Comparison of ENCODE assay signal across 27 cellular contexts in the genomic region with DNA sequence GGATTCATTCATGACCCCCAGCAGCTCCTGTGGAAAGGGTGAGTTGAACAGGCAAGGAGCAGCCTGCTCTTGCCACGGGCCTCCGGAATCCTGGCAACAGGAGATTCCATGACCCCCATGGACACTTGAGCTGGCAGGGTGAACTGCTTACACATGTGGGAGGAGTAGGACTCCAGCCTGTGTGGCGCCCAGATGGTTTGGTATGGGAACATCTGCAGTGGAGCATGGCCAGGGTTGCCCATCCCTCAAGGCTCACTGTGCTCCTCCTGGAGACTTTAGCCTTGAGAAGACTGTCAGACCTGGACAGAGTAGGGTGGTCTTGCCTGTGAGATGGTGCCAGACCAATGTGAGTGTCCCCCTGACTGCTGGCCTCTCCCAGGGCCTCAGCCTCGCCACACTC.
"Had no signal": no experiment of that assay in that cellular context is flagged by ENCODE, and none has a peak within 500 bp of the region (broad histone marks: within the 10 kb centered on the region; RNA-seq: fewer than 3 reads in every experiment).

No MANE protein-coding gene starts in this region.

- H3K9ac ChIP-seq: parathyroid adenoma had no signal

- ATAC-seq: naive thymus-derived CD8-positive, alpha-beta T cell; natural killer cell treated with Interleukin-12 subunit alpha and Interleukin-12 subunit beta and Interleukin-15 and Interleukin-18, amount 100 ng/mL, for 72 hours; right cardiac atrium; stimulated activated effector memory CD8-positive, alpha-beta T cell treated with anti-CD3 and anti-CD28 coated beads, Interleukin-12 subunit alpha, Interleukin-12 subunit beta, amount 100 ng/mL, for 72 hours; stimulated activated naive B cell treated with anti-CD40 and anti-IgM and Interleukin-4, amounts not matched to agents 10 μg/mL and 1 μg/mL and 100 μg/mL, for 72 hours had no signal

- H3K36me3 ChIP-seq: ovary, right lobe of liver had no signal

- H3K27ac ChIP-seq: ovary, parathyroid adenoma, prostate gland, right lobe of liver, sigmoid colon, stomach, thoracic aorta, thyroid gland, tibial nerve, upper lobe of left lung, uterus had no signal

- H3K4me3 ChIP-seq: ovary, prostate gland, right lobe of liver, sigmoid colon, stomach, thoracic aorta, thyroid gland, tibial nerve, upper lobe of left lung, uterus had no signal

- DNase-seq: naive B cell; naive thymus-derived CD8-positive, alpha-beta T cell; nephron progenitor cell; occipital lobe; ovary; retina; right lobe of liver; sigmoid colon; small intestine; stimulated activated CD4-positive, alpha-beta T cell treated with anti-CD3 and anti-CD28 coated beads, Interleukin-15, amount 100 ng/mL, for 24 hours; stimulated activated CD4-positive, alpha-beta T cell treated with anti-CD3 and anti-CD28 coated beads, Interleukin-2, amount 100 ng/mL, for 24 hours; stimulated activated CD4-positive, alpha-beta T cell treated with anti-CD3 and anti-CD28 coated beads, Interleukin-2, amount 100 ng/mL, for 48 hours; stimulated activated CD4-positive, alpha-beta T cell treated with anti-CD3 and anti-CD28 coated beads, Interleukin-4, amount 100 ng/mL, for 24 hours; stimulated activated naive B cell treated with anti-CD40 and anti-IgM and Interleukin-4, amounts not matched to agents 10 μg/mL and 1 μg/mL and 100 μg/mL, for 72 hours; stimulated activated naive CD4-positive, alpha-beta T cell treated with Interleukin-2 at 50 U/mL for 16 hours; stomach; thyroid gland; trophoblast cell; uterus had no signal

- H2AFZ ChIP-seq: parathyroid adenoma had no signal

- H3K4me1 ChIP-seq: parathyroid adenoma, prostate gland, right lobe of liver, sigmoid colon, stomach, thyroid gland, tibial nerve, upper lobe of left lung, uterus had no signal

- H3K27me3 ChIP-seq: ovary, right lobe of liver, sigmoid colon, stomach, thyroid gland, tibial nerve, upper lobe of left lung, uterus had no signal

- H3K9me3 ChIP-seq: prostate gland, right lobe of liver, sigmoid colon, stomach, thoracic aorta, thyroid gland, upper lobe of left lung, uterus had no signal
